8 cellular contexts compared by ENCODE assay signal in the genomic region with DNA sequence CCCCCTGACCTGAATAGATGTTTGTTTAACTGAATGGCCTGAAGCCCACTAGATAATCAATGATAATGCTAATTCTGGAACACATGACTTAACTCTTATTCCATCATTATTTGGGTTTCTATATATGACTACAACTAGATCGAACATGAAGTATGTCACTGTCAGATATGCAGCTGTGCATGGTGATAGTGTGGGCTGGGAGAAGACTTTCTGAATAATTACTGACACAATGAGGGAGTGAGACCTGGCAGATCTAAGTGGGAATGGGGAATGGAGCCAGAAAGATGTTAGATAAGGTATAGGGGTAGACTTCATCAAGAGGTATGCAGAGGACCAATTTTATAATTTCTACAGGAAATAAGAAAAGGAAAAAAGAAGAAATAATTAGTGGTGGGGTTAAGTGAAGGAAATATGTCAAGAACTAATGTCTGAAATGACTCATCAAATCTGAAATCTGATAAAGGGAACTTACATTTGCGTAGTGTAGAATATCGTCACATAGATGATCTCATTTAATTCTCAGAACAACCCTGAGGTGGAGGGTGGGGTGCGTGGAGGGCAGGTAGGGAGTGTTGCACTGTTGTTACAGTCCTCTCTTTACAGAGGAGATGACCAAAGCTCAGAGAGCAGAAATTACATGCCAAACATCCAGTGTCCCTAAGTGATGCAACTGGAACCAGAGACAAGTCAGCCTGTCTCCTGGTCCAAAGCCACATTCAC.
DNase-seq lines count a peak whose midpoint lies in the region; ATAC-seq lines count a peak whose summit lies in the region.

No MANE protein-coding gene starts in this region.

- peak in 1 of 2 donors; percentile 14 for DNase-seq in activated naive CD4-positive, alpha-beta T cell treated with anti-CD3 and anti-CD28 coated beads, Interleukin-2, amount 50 U/mL, for 72 hours (ENCODE audit: low spot score in 2 of 2)
- DNase-seq in stimulated activated CD4-positive, alpha-beta T cell treated with anti-CD3 and anti-CD28 coated beads, Interleukin-4, amount 100 ng/mL, for 4 hours: peak; percentile 27 to 31
- no peak for DNase-seq in AG08395 (ENCODE audit: low spot score)
- DNase-seq in effector CD4-positive, alpha-beta T cell: no peak
- no peak for DNase-seq in T-helper 9 cell

- ATAC-seq in GM19463 (IDR thresholded peaks at IDR 0.05; ENCODE audit: unreplicated experiment): peak; percentile 66
- peak; percentile 60 for ATAC-seq in HG03520 (IDR thresholded peaks at IDR 0.05; ENCODE audit: unreplicated experiment)
- ATAC-seq in activated naive CD4-positive, alpha-beta T cell treated with anti-CD3 and anti-CD28 coated beads, Interleukin-2, amount 50 U/mL, for 72 hours: peak; percentile 84 to 90
- no peak for ATAC-seq in HG03045 (IDR thresholded peaks at IDR 0.05; ENCODE audit: unreplicated experiment)

- H3K36me3 Mint-ChIP-seq in activated naive CD4-positive, alpha-beta T cell treated with anti-CD3 and anti-CD28 coated beads, Interleukin-2, amount 50 U/mL, for 72 hours: peaks cover 0 to 12% of the 10 kb centered on the region in 2 donors

- peak overlapping the region; percentile 12 to 53 for H3K27ac Mint-ChIP-seq in activated naive CD4-positive, alpha-beta T cell treated with anti-CD3 and anti-CD28 coated beads, Interleukin-2, amount 50 U/mL, for 72 hours

- no peaks in the 10 kb centered on the region for H3K9me3 Mint-ChIP-seq in activated naive CD4-positive, alpha-beta T cell treated with anti-CD3 and anti-CD28 coated beads, Interleukin-2, amount 50 U/mL, for 72 hours

Comparison
In these comparisons a context has a peak if more than half of its experiments do, and no peak if none do; other contexts are left out.
1. DNase-seq: peak in stimulated activated CD4-positive, alpha-beta T cell treated with anti-CD3 and anti-CD28 coated beads, Interleukin-4, amount 100 ng/mL, for 4 hours (2 of 2); none in AG08395 (single experiment), effector CD4-positive, alpha-beta T cell (single experiment) and T-helper 9 cell (single experiment).